17 cellular contexts compared by ENCODE assay signal in the genomic region with DNA sequence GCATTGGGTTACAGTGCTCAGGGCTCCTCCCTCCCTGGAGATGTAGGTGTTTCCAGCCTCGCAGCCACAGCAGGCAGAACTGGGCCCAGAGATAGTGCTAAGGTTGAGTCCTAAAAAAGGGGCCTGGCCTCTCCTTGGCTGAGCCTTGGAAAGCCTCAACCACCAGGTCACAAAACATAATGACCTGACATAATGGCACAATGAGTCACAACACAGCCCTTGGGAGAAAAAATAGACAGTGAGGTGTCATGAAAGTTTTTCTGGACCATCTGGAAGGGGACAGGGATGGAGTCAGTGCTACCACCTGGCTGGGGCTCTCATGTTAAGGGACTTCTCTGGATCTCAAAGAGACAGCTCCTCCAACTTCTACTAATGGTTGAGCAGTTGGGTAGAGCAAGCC.
A peak's percentile ranks its signal among the peaks of the same experiment; 100 is the strongest.
DNase-seq lines count a peak whose midpoint lies in the region; ATAC-seq, FAIRE-seq and TF ChIP-seq lines count a peak whose summit lies in the region.
"Had no signal": no experiment of that assay in that cellular context is flagged by ENCODE, and none has a peak within 500 bp of the region (broad histone marks: within the 10 kb centered on the region; RNA-seq: fewer than 3 reads in every experiment).

No MANE protein-coding gene starts in this region.

- no peak for TF ChIP-seq EP300 in K562 (IDR thresholded peaks at IDR 0.05; ENCODE audit: low read length)

- H3K9me3 ChIP-seq in K562 (replicated peaks; ENCODE audit: control insufficient read depth, insufficient read depth, low read depth, low read length) (no peaks in the 10 kb centered on the region), left ventricle myocardium inferior (replicated peaks) (no peaks in the 10 kb centered on the region)
- H3K9me3 ChIP-seq: A549, BE2C had no signal

- H3K4me1 ChIP-seq in K562 (replicated peaks in 1 of 2; ENCODE audit: control insufficient read depth in 2 of 2, insufficient read depth in 2 of 2, low read length in 2 of 2) (no peaks in the 10 kb centered on the region; a peak in 1 of 5 replicates), left ventricle myocardium inferior (peaks cover 61% of the 10 kb centered on the region)
- H3K4me1 ChIP-seq: A549, BE2C had no signal

- H3K4me1 Mint-ChIP-seq in activated CD4-positive, alpha-beta memory T cell treated with anti-CD3 and anti-CD28 coated beads, Interleukin-2, amount 10 ng/mL, durations not matched to agents 7 days and 5 days, result no peaks in the 10 kb centered on the region

- H3K4me2 ChIP-seq in K562 (ENCODE audit: insufficient read depth, low read length), result no peak overlapping the region
- H3K4me2 ChIP-seq: A549 had no signal

- no peaks in the 10 kb centered on the region for H3K9me3 Mint-ChIP-seq in activated CD4-positive, alpha-beta memory T cell treated with anti-CD3 and anti-CD28 coated beads, Interleukin-2, amount 10 ng/mL, durations not matched to agents 7 days and 5 days
- H3K9me3 Mint-ChIP-seq: CD4-positive, alpha-beta memory T cell had no signal

- FAIRE-seq in K562 (lab: Jason Lieb, UNC), result no peak
- FAIRE-seq: A549, H54, HepG2, HTR-8/SVneo had no signal

- in situ Hi-C loops in K562 (cut with MboI), result no loop called here

- no peak for ATAC-seq in K562
- ATAC-seq: A549, HepG2 had no signal

- no peaks in the 10 kb centered on the region for H3K27me3 Mint-ChIP-seq in activated CD4-positive, alpha-beta memory T cell treated with anti-CD3 and anti-CD28 coated beads, Interleukin-2, amount 10 ng/mL, durations not matched to agents 7 days and 5 days
- H3K27me3 Mint-ChIP-seq: CD4-positive, alpha-beta memory T cell had no signal

- H3K36me3 ChIP-seq in K562 (ENCODE audit: control insufficient read depth, insufficient read depth, low read length) (no peaks in the 10 kb centered on the region), left ventricle myocardium inferior (no peaks in the 10 kb centered on the region)
- H3K36me3 ChIP-seq: BE2C had no signal

- CTCF ChIA-PET in K562 (lab: Yijun Ruan, JAX; ENCODE audit: low intra/inter-chr PET ratio), result no interaction called here
- CTCF ChIA-PET in activated CD4-positive, alpha-beta memory T cell treated with anti-CD3 and anti-CD28 coated beads, Interleukin-2, amount 10 ng/mL, durations not matched to agents 7 days and 5 days (lab: Charles Lee), result no interaction called here

- no peak overlapping the region for H3K9ac ChIP-seq in K562 (ENCODE audit: insufficient read depth in 1 of 2, low read depth in 2 of 2, low read length in 2 of 2)

- H3K4me3 Mint-ChIP-seq in activated CD4-positive, alpha-beta memory T cell treated with anti-CD3 and anti-CD28 coated beads, Interleukin-2, amount 10 ng/mL, durations not matched to agents 7 days and 5 days, result no peak overlapping the region
- H3K4me3 Mint-ChIP-seq: CD4-positive, alpha-beta memory T cell had no signal

- 0 out of 2 replicates have a peak, but pooled peaks cover 2% of the 10 kb centered on the region for H4K20me1 ChIP-seq in K562 (replicated peaks; ENCODE audit: control insufficient read depth, insufficient read depth, low read length)

- H3K27ac ChIP-seq in K562 (ENCODE audit: extremely low read depth, low read depth, low read length), result no peak overlapping the region
- H3K27ac ChIP-seq in left ventricle myocardium inferior (replicated peaks), result no peak overlapping the region
- H3K27ac ChIP-seq: A549, C4-2B had no signal

- POLR2A ChIA-PET in K562 (lab: Yijun Ruan, JAX), result no interaction called here
- POLR2A ChIA-PET in activated CD4-positive, alpha-beta memory T cell treated with anti-CD3 and anti-CD28 coated beads, Interleukin-2, amount 10 ng/mL, durations not matched to agents 7 days and 5 days (lab: Charles Lee), result no interaction called here

- no peak for TF ChIP-seq POLR2A in K562 (conservative IDR thresholded peaks at IDR 0.05)

- no peak overlapping the region for H3K4me3 ChIP-seq in K562
- no peak overlapping the region for H3K4me3 ChIP-seq in left ventricle myocardium inferior
- H3K4me3 ChIP-seq: A549 had no signal

- intact Hi-C loops in K562 (cut with micrococcal nuclease), result no loop called here
- intact Hi-C loops in left ventricle myocardium inferior (cut with micrococcal nuclease), result loop anchor here (10.0 kb wide), 2 partner anchors 60 to 120 kb away; a partner anchor contains a TSS

- no peak overlapping the region for H2AFZ ChIP-seq in K562 (ENCODE audit: low read depth, low read length)

- 8% methylated on average over 1 of the region's 1 CpG for WGBS in K562 (ENCODE audit: insufficient coverage, low coverage, missing lambda C conversion rate)

- peaks cover 16 to 50% of the 10 kb centered on the region in 2 experiments for H3K27me3 ChIP-seq in K562 (ENCODE audit: control insufficient read depth in 2 of 2, insufficient read depth in 2 of 2, low read length in 2 of 2)
- no peaks in the 10 kb centered on the region for H3K27me3 ChIP-seq in left ventricle myocardium inferior (ENCODE audit: low read depth)
- H3K27me3 ChIP-seq: BE2C had no signal

- DNase-seq in HCEC 1CT (peak; percentile 47), K562 (ENCODE audit: extremely low read depth in 1 of 4, low spot score in 3 of 4) (peak in 3 of 4 experiments; percentile 17 to 29 (median 20)), myocyte (ENCODE audit: low read depth) (peak; percentile 31), left ventricle myocardium inferior (no peak), HuH-7.5 (ENCODE audit: low spot score) (no peak)
- DNase-seq in central memory CD4-positive, alpha-beta T cell, result no peak
- no peak for DNase-seq in activated CD4-positive, alpha-beta memory T cell treated with anti-CD3 and anti-CD28 coated beads, Interleukin-2, amount 10 ng/mL, durations not matched to agents 7 days and 5 days
- DNase-seq: BE2C; CD4-positive, alpha-beta memory T cell; COR-L47; DND-41; KBM-7 had no signal

- H3K79me2 ChIP-seq in K562 (ENCODE audit: control insufficient read depth, insufficient read depth, low read length), result no peaks in the 10 kb centered on the region

- TF ChIP-seq CTCF in K562 (IDR thresholded peaks at IDR 0.05 in 2 of 3, conservative IDR thresholded peaks at IDR 0.05 in 1 of 3; ENCODE audit: insufficient read depth in 2 of 3, low read depth in 1 of 3, low read length in 3 of 3) (no peak), left ventricle myocardium inferior (IDR thresholded peaks at IDR 0.05; ENCODE audit: borderline replicate concordance) (no peak)

- H3K27ac Mint-ChIP-seq in activated CD4-positive, alpha-beta memory T cell treated with anti-CD3 and anti-CD28 coated beads, Interleukin-2, amount 10 ng/mL, durations not matched to agents 7 days and 5 days, result no peak overlapping the region
- H3K27ac Mint-ChIP-seq: CD4-positive, alpha-beta memory T cell had no signal

- no peak for TF ChIP-seq RAD21 in K562 (CRISPR knock-in tag; conservative IDR thresholded peaks at IDR 0.05 in 1 of 2, IDR thresholded peaks at IDR 0.05 in 1 of 2)

- H3K36me3 Mint-ChIP-seq in activated CD4-positive, alpha-beta memory T cell treated with anti-CD3 and anti-CD28 coated beads, Interleukin-2, amount 10 ng/mL, durations not matched to agents 7 days and 5 days (ENCODE audit: low read depth), result no peaks in the 10 kb centered on the region
- H3K36me3 Mint-ChIP-seq: CD4-positive, alpha-beta memory T cell had no signal

- no peaks in the 10 kb centered on the region for H3K9me1 ChIP-seq in K562 (ENCODE audit: control insufficient read depth, insufficient read depth, low read length)

- no TSS peak for BruUV-seq in K562 (replicated peaks; lab: Mats Ljungman, UMichigan)

TF ChIP-seq in K562, 482 proteins besides CTCF, POLR2A, EP300 and RAD21 (continues in another document):
- TF ChIP-seq ZBTB17 (CRISPR knock-in tag; IDR thresholded peaks at IDR 0.05) (no peak), ETV5 (CRISPR knock-in tag; IDR thresholded peaks at IDR 0.05; ENCODE audit: low read depth) (no peak), PHB2 (IDR thresholded peaks at IDR 0.05; ENCODE audit: low read depth) (no peak), U2AF1 (optimal IDR thresholded peaks at IDR 0.05; ENCODE audit: low read depth, low read length) (no peak), TCF7 (IDR thresholded peaks at IDR 0.05; ENCODE audit: borderline replicate concordance) (no peak)

Comparison
In these comparisons a context has a peak if more than half of its experiments do, and no peak if none do; other contexts are left out.
1. DNase-seq: peak in HCEC 1CT (single experiment), K562 (3 of 4) and myocyte (single experiment); none in central memory CD4-positive, alpha-beta T cell (single experiment), left ventricle myocardium inferior (single experiment), HuH-7.5 (single experiment) and activated CD4-positive, alpha-beta memory T cell treated with anti-CD3 and anti-CD28 coated beads, Interleukin-2, amount 10 ng/mL, durations not matched to agents 7 days and 5 days (single experiment).